ENCODE assay signal across 1 cellular context in genomic region chr2:675051-675450, GRCh38.
TF ChIP-seq lines count a peak whose summit lies in the region.

No MANE protein-coding gene starts in this region.

TF ChIP-seq in A549, 52 proteins besides CTCF, POLR2A, EP300 and RAD21 (continued from another document):
- TF ChIP-seq CHD4 (IDR thresholded peaks at IDR 0.05; ENCODE audit: borderline replicate concordance) (no peak), ESRRA (IDR thresholded peaks at IDR 0.05; ENCODE audit: borderline replicate concordance, low read length) (no peak), MAFK (IDR thresholded peaks at IDR 0.05; ENCODE audit: partially characterized antibody) (no peak), EHF (CRISPR knock-in tag; IDR thresholded peaks at IDR 0.05) (no peak)
TF ChIP-seq in A549: peak in this region for 0.
